Comparison of ENCODE assay signal across 17 cellular contexts in the genomic region with DNA sequence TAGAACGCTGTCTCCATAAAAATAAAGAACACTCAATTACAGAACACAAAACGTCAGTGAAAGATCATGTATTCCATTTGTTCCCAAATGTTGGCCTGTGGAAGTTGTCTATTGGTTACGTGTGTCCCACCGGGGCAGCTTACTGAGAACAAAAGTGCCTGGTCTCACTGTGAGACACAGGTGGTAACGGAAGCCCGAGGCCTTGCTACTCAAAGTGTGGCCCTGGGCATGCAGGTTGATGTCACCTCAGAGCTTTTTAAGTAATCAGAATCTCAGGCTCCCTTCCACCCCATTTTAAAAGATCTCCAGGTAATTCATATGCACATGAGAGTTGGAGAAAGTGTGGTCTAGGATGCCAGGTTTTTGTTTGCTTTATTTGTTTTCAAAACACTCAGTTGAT.
"Had no signal": no experiment of that assay in that cellular context is flagged by ENCODE, and none has a peak within 500 bp of the region (broad histone marks: within the 10 kb centered on the region; RNA-seq: fewer than 3 reads in every experiment).

No MANE protein-coding gene starts in this region.

- H3K4me1 ChIP-seq: esophagus squamous epithelium had no signal

- H3K36me3 ChIP-seq: brain microvascular endothelial cell, esophagus squamous epithelium, ovary had no signal

- DNase-seq: activated CD4-positive, alpha-beta T cell treated with anti-CD3 and anti-CD28 coated beads for 1 hour; activated CD4-positive, alpha-beta T cell treated with anti-CD3 and anti-CD28 coated beads, Interleukin-2, amount 50 U/mL, for 4 hours; activated naive CD4-positive, alpha-beta T cell treated with Interleukin-2 at 50 U/mL for 16 hours; activated T-cell treated with anti-CD3 and anti-CD28 coated beads for 4 hours; anterior cingulate cortex; brain microvascular endothelial cell; cortex of kidney; effector CD4-positive, alpha-beta T cell; esophagus squamous epithelium; naive B cell; ovary; stimulated activated CD4-positive, alpha-beta T cell treated with anti-CD3 and anti-CD28 coated beads, Interleukin-12 subunit alpha, Interleukin-12 subunit beta, amount 100 ng/mL, for 4 hours; T1000 had no signal

- H3K4me3 Mint-ChIP-seq: activated T-helper 17 cell treated with anti-CD3 and anti-CD28 coated beads, Interleukin-2, amount 50 U/mL, for 72 hours; central memory CD8-positive, alpha-beta T cell; naive B cell; stimulated activated memory B cell treated with anti-CD40 and anti-IgM and Interleukin-4, amounts not matched to agents 10 μg/mL and 1 μg/mL and 100 μg/mL, for 72 hours had no signal

- H3K4me1 Mint-ChIP-seq: activated T-helper 17 cell treated with anti-CD3 and anti-CD28 coated beads, Interleukin-2, amount 50 U/mL, for 72 hours; central memory CD8-positive, alpha-beta T cell; naive B cell; stimulated activated memory B cell treated with anti-CD40 and anti-IgM and Interleukin-4, amounts not matched to agents 10 μg/mL and 1 μg/mL and 100 μg/mL, for 72 hours had no signal

- ATAC-seq: activated T-helper 17 cell treated with anti-CD3 and anti-CD28 coated beads, Interleukin-2, amount 50 U/mL, for 72 hours; left lobe of liver; stimulated activated memory B cell treated with anti-CD40 and anti-IgM and Interleukin-4, amounts not matched to agents 10 μg/mL and 1 μg/mL and 100 μg/mL, for 72 hours had no signal

- H3K4me3 ChIP-seq: esophagus squamous epithelium, ovary had no signal

- H3K27me3 Mint-ChIP-seq: activated T-helper 17 cell treated with anti-CD3 and anti-CD28 coated beads, Interleukin-2, amount 50 U/mL, for 72 hours; central memory CD8-positive, alpha-beta T cell; naive B cell; stimulated activated memory B cell treated with anti-CD40 and anti-IgM and Interleukin-4, amounts not matched to agents 10 μg/mL and 1 μg/mL and 100 μg/mL, for 72 hours had no signal

- H3K36me3 Mint-ChIP-seq: naive B cell; stimulated activated memory B cell treated with anti-CD40 and anti-IgM and Interleukin-4, amounts not matched to agents 10 μg/mL and 1 μg/mL and 100 μg/mL, for 72 hours had no signal

- H3K9me3 Mint-ChIP-seq: activated T-helper 17 cell treated with anti-CD3 and anti-CD28 coated beads, Interleukin-2, amount 50 U/mL, for 72 hours; central memory CD8-positive, alpha-beta T cell; naive B cell; stimulated activated memory B cell treated with anti-CD40 and anti-IgM and Interleukin-4, amounts not matched to agents 10 μg/mL and 1 μg/mL and 100 μg/mL, for 72 hours had no signal

- H3K27me3 ChIP-seq: brain microvascular endothelial cell, esophagus squamous epithelium, ovary had no signal

- H3K27ac ChIP-seq: brain microvascular endothelial cell, esophagus squamous epithelium, ovary had no signal

- H3K9me3 ChIP-seq: esophagus squamous epithelium, ovary had no signal

- H3K27ac Mint-ChIP-seq: activated T-helper 17 cell treated with anti-CD3 and anti-CD28 coated beads, Interleukin-2, amount 50 U/mL, for 72 hours; naive B cell; stimulated activated memory B cell treated with anti-CD40 and anti-IgM and Interleukin-4, amounts not matched to agents 10 μg/mL and 1 μg/mL and 100 μg/mL, for 72 hours had no signal
